In the genomic region with DNA sequence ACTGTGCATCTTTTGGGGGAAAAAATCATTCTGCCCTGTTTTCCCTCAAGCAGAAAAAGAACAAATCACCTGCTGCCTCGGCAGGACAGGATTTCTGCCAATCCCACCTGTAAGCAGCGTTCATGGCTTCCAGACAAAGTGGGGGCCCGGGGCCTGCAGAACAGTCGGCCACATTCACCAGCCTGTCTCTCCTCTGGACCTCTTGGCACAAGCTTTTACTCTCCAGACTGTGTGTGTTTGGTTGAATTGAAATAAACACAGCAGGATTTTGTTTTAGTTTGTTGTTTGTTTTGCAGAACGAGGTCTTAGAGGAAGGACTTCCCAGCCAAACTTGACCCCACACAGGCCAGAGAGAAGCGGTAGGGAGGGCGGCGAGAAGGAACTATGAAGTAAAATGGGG, we compare ENCODE assay signal across 16 cellular contexts. TPM values are rescaled to one million over a fixed set of nuclear protein-coding genes. Genes with fewer than 3 reads are reported as not detected.
DNase-seq lines count a peak whose midpoint lies in the region; ATAC-seq, FAIRE-seq and TF ChIP-seq lines count a peak whose summit lies in the region.
"Had no signal": no experiment of that assay in that cellular context is flagged by ENCODE, and none has a peak within 500 bp of the region (broad histone marks: within the 10 kb centered on the region; RNA-seq: fewer than 3 reads in every experiment).

No MANE protein-coding gene starts in this region.

- peak overlapping the region; percentile 34 for H3K4me2 ChIP-seq in HepG2 (ENCODE audit: low read depth, low read length)

- in situ Hi-C loops in HepG2 (cut with HindIII; ENCODE audit: extremely low pct_ligation_motif_present, low pct_unique_long_range_greater_than_20kb) = no loop called here

- H3K4me1 ChIP-seq in HepG2 (ENCODE audit: insufficient read depth, low read length) (peaks cover 34% of the 10 kb centered on the region), rectal smooth muscle tissue (ENCODE audit: control insufficient read depth, insufficient read depth, low read length) (peaks cover 21% of the 10 kb centered on the region)

- peak; percentile 45 for ATAC-seq in HepG2
- ATAC-seq in GM21723 (IDR thresholded peaks at IDR 0.05; ENCODE audit: unreplicated experiment) = no peak
- ATAC-seq in HG02938 (IDR thresholded peaks at IDR 0.05; ENCODE audit: unreplicated experiment) = no peak
- ATAC-seq: naive thymus-derived CD8-positive, alpha-beta T cell had no signal

- no peak for FAIRE-seq in HepG2 (lab: Jason Lieb, UNC)
- FAIRE-seq: G401.6 had no signal

- no peaks in the 10 kb centered on the region for H3K9me3 ChIP-seq in HepG2 (ENCODE audit: low read length)

- DNase-seq in CD1c-positive myeloid dendritic cell (ENCODE audit: extremely low spot score) (peak; percentile 59), HepG2 (ENCODE audit: low spot score) (no peak), LoVo (ENCODE audit: low spot score) (no peak), NOMO-1 (lab: John Stamatoyannopoulos, UW; ENCODE audit: unreplicated experiment in 2 of 2) (no peak)
- DNase-seq: activated CD4-positive, alpha-beta memory T cell treated with anti-CD3 and anti-CD28 coated beads, Interleukin-2, amount 10 ng/mL, durations not matched to agents 7 days and 5 days; effector CD4-positive, alpha-beta T cell; naive thymus-derived CD8-positive, alpha-beta T cell; stimulated activated CD4-positive, alpha-beta T cell treated with anti-CD3 and anti-CD28 coated beads, Interleukin-2, amount 100 ng/mL, for 24 hours; stimulated activated naive B cell treated with anti-CD40 and anti-IgM and Interleukin-4, amounts not matched to agents 10 μg/mL and 1 μg/mL and 100 μg/mL, for 72 hours had no signal

- CTCF ChIA-PET in HepG2 (lab: Yijun Ruan, JAX; ENCODE audit: low intra/inter-chr PET ratio, low total read pairs) = no interaction called here

- no peak overlapping the region for H2AFZ ChIP-seq in HepG2 (ENCODE audit: low read length)

- TF ChIP-seq EP300 in HepG2 (IDR thresholded peaks at IDR 0.05; ENCODE audit: low read depth in 2 of 2, low read length in 2 of 2) (no peak), HepG2 (CRISPR knock-in tag; IDR thresholded peaks at IDR 0.05; ENCODE audit: borderline replicate concordance) (no peak)

- H3K79me2 ChIP-seq in HepG2 (ENCODE audit: insufficient read depth, low read length) = no peaks in the 10 kb centered on the region

- H3K27me3 Mint-ChIP-seq in brain = no peaks in the 10 kb centered on the region
- H3K27me3 Mint-ChIP-seq: B cell; naive thymus-derived CD8-positive, alpha-beta T cell had no signal

- no peaks in the 10 kb centered on the region for H4K20me1 ChIP-seq in HepG2 (ENCODE audit: insufficient read depth, low read length)

- no peak overlapping the region for H3K9ac ChIP-seq in HepG2 (ENCODE audit: insufficient read depth, low read depth, low read length)
- H3K9ac ChIP-seq in rectal smooth muscle tissue (ENCODE audit: low read length) = no peak overlapping the region

- intact Hi-C loops in HepG2 (cut with micrococcal nuclease; ENCODE audit: unreplicated experiment) = loop anchor here (10.0 kb wide), 1 partner anchor 658 kb away; no protein-coding TSS in a partner anchor

- no peaks in the 10 kb centered on the region for H3K36me3 Mint-ChIP-seq in brain
- H3K36me3 Mint-ChIP-seq: naive thymus-derived CD8-positive, alpha-beta T cell; stimulated activated naive B cell treated with anti-CD40 and anti-IgM and Interleukin-4, amounts not matched to agents 10 μg/mL and 1 μg/mL and 100 μg/mL, for 72 hours had no signal

- no peak for TF ChIP-seq POLR2A in HepG2 (IDR thresholded peaks at IDR 0.05; ENCODE audit: insufficient read depth in 1 of 2, low read depth in 2 of 2, low read length in 2 of 2)

- peak overlapping the region in 4 of 5 experiments; percentile 58 to 79 (median 74) for H3K4me3 Mint-ChIP-seq in brain
- H3K4me3 Mint-ChIP-seq: activated CD4-positive, alpha-beta memory T cell treated with anti-CD3 and anti-CD28 coated beads, Interleukin-2, amount 10 ng/mL, durations not matched to agents 7 days and 5 days; B cell; naive thymus-derived CD8-positive, alpha-beta T cell; stimulated activated naive B cell treated with anti-CD40 and anti-IgM and Interleukin-4, amounts not matched to agents 10 μg/mL and 1 μg/mL and 100 μg/mL, for 72 hours; T-helper 1 cell treated with Interleukin-12 subunit alpha and Interleukin-12 subunit beta and Interleukin-4 antibody, amounts not matched to agents 30 μg/mL and 1 μg/mL, for 36 hours had no signal

- BruUV-seq in HepG2 (replicated peaks; lab: Mats Ljungman, UMichigan) = no TSS peak

- no peaks in the 10 kb centered on the region for H3K36me3 ChIP-seq in HepG2 (replicated peaks in 1 of 2; ENCODE audit: control insufficient read depth in 1 of 2, insufficient read depth in 2 of 2, low read length in 2 of 2)
- H3K36me3 ChIP-seq in rectal smooth muscle tissue (ENCODE audit: control insufficient read depth, insufficient read depth, low read length) = no peaks in the 10 kb centered on the region

- H3K27ac Mint-ChIP-seq in brain = peak overlapping the region; percentile 96 to 99 (median 98)
- H3K27ac Mint-ChIP-seq: activated CD4-positive, alpha-beta memory T cell treated with anti-CD3 and anti-CD28 coated beads, Interleukin-2, amount 10 ng/mL, durations not matched to agents 7 days and 5 days; B cell; T-helper 1 cell treated with Interleukin-12 subunit alpha and Interleukin-12 subunit beta and Interleukin-4 antibody, amounts not matched to agents 30 μg/mL and 1 μg/mL, for 36 hours had no signal

- H3K27me3 ChIP-seq in HepG2 (ENCODE audit: control insufficient read depth in 1 of 2, insufficient read depth in 2 of 2, low read length in 2 of 2) (peaks cover 1 to 37% of the 10 kb centered on the region in 2 experiments; a peak in 3 of 5 replicates), rectal smooth muscle tissue (ENCODE audit: control insufficient read depth, insufficient read depth, low read length) (no peaks in the 10 kb centered on the region)

- H3K4me3 ChIP-seq in HepG2 (replicated peaks in 1 of 3; ENCODE audit: insufficient read depth in 1 of 3, low read depth in 2 of 3, low read length in 3 of 3) (no peak overlapping the region), rectal smooth muscle tissue (ENCODE audit: low read length) (no peak overlapping the region)

- POLR2A ChIA-PET in HepG2 (lab: Yijun Ruan, JAX) = no interaction called here

- H3K27ac ChIP-seq in HepG2 (ENCODE audit: extremely low read length, insufficient read depth, low read length) = no peak overlapping the region
- H3K27ac ChIP-seq in rectal smooth muscle tissue (ENCODE audit: low read depth, low read length) = peak overlapping the region; percentile 78

- peaks cover 0 to 14% (median 0%) of the 10 kb centered on the region in 5 experiments for H3K9me3 Mint-ChIP-seq in brain
- H3K9me3 Mint-ChIP-seq: activated CD4-positive, alpha-beta memory T cell treated with anti-CD3 and anti-CD28 coated beads, Interleukin-2, amount 10 ng/mL, durations not matched to agents 7 days and 5 days; naive thymus-derived CD8-positive, alpha-beta T cell; stimulated activated naive B cell treated with anti-CD40 and anti-IgM and Interleukin-4, amounts not matched to agents 10 μg/mL and 1 μg/mL and 100 μg/mL, for 72 hours; T-helper 1 cell treated with Interleukin-12 subunit alpha and Interleukin-12 subunit beta and Interleukin-4 antibody, amounts not matched to agents 30 μg/mL and 1 μg/mL, for 36 hours had no signal

- no peak for TF ChIP-seq RAD21 in HepG2 (CRISPR knock-in tag; IDR thresholded peaks at IDR 0.05)

- 4% methylated on average over 7 of the region's 8 CpGs for WGBS in HepG2 (ENCODE audit: low lambda C conversion rate)

- peaks cover 59% of the 10 kb centered on the region for H3K4me1 Mint-ChIP-seq in brain
- H3K4me1 Mint-ChIP-seq: B cell had no signal

- TF ChIP-seq CTCF in brain (conservative IDR thresholded peaks at IDR 0.05) (no peak), HepG2 (CRISPR knock-in tag; IDR thresholded peaks at IDR 0.05) (no peak)

TF ChIP-seq in HepG2, 621 proteins besides CTCF, POLR2A, EP300 and RAD21:
- TF ChIP-seq SNAPC2 (CRISPR knock-in tag; IDR thresholded peaks at IDR 0.05) = no peak
- TF ChIP-seq, protein P1, sequence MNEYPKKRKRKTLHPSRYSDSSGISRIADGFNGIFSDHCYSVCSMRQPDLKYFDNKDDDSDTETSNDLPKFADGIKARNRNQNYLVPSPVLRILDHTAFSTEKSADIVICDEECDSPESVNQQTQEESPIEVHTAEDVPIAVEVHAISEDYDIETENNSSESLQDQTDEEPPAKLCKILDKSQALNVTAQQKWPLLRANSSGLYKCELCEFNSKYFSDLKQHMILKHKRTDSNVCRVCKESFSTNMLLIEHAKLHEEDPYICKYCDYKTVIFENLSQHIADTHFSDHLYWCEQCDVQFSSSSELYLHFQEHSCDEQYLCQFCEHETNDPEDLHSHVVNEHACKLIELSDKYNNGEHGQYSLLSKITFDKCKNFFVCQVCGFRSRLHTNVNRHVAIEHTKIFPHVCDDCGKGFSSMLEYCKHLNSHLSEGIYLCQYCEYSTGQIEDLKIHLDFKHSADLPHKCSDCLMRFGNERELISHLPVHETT (CRISPR knock-in tag; conservative IDR thresholded peaks at IDR 0.05) = no peak
- no peak for TF ChIP-seq ZFP37 (CRISPR knock-in tag; IDR thresholded peaks at IDR 0.05; ENCODE audit: borderline replicate concordance)

RNA-seq across cellular contexts. Expression of gene FOS, which starts 41.7 kb away (rescaled TPM):
- polyA plus RNA-seq in brain (ENCODE audit: insufficient read depth, low read depth, low replicate concordance) (9.4 TPM), HepG2 (2011; rRNA removed) (15.9 and 26.2 TPM in 2 replicates)
- 4.3 and 24.2 TPM in 2 replicates for total RNA-seq in HepG2 (2016; rRNA removed; fragmentation: Illumina TruSeq; extraction: Trizol)
- total RNA-seq in HepG2 (2016; cell fraction: cytosol; rRNA removed; fragmentation: Illumina TruSeq; extraction: Trizol; ENCODE audit: low read depth) = 2.5 and 3.0 TPM in 2 replicates
- total RNA-seq in HepG2 (2016; cell fraction: insoluble cytoplasmic fraction; rRNA removed; fragmentation: Illumina TruSeq; extraction: Trizol) = 3.4 and 28.3 TPM in 2 replicates
- 2.8 and 4.2 TPM in 2 replicates for total RNA-seq in HepG2 (2016; cell fraction: membrane; rRNA removed; fragmentation: Illumina TruSeq; extraction: Trizol)
- total RNA-seq in HepG2 (2016; cell fraction: nucleus; rRNA removed; fragmentation: Illumina TruSeq; extraction: Trizol) = 64.4 and 68.6 TPM in 2 replicates
- 8.8 and 9.0 TPM in 2 replicates for polyA plus RNA-seq in HepG2 (2011; cell fraction: cytosol; rRNA removed)
- 83.8 and 92.0 TPM in 2 replicates for polyA plus RNA-seq in HepG2 (2011; cell fraction: nucleus; rRNA removed)
- polyA plus RNA-seq in HepG2 (2012) = 4.3 and 4.8 TPM in 2 replicates
- 1.2 and 1.8 TPM in 2 replicates for polyA plus RNA-seq in HepG2 (2016; cell fraction: cytosol; fragmentation: Illumina TruSeq; extraction: Trizol; ENCODE audit: low read depth)
- polyA plus RNA-seq in HepG2 (2016; cell fraction: insoluble cytoplasmic fraction; fragmentation: Illumina TruSeq; extraction: Trizol; ENCODE audit: low read depth) = 5.5 and 10.0 TPM in 2 replicates
- 2.1 and 3.4 TPM in 2 replicates for polyA plus RNA-seq in HepG2 (2016; cell fraction: membrane; fragmentation: Illumina TruSeq; extraction: Trizol; ENCODE audit: low read depth)
- 101 and 123 TPM in 2 replicates for polyA plus RNA-seq in HepG2 (2016; cell fraction: nucleus; fragmentation: Illumina TruSeq; extraction: Trizol; ENCODE audit: insufficient read depth, low read depth)
- 58.4 and 70.4 TPM in 2 replicates for polyA minus RNA-seq in HepG2 (2011; rRNA and poly(A)+ RNA removed; ENCODE audit: low replicate concordance)
- 11.7 and 16.7 TPM in 2 replicates for polyA minus RNA-seq in HepG2 (2011; cell fraction: cytosol; rRNA and poly(A)+ RNA removed)
- 128 and 149 TPM in 2 replicates for polyA minus RNA-seq in HepG2 (2011; cell fraction: nucleus; rRNA and poly(A)+ RNA removed)
